1 cellular context compared by ENCODE assay signal in the genomic region with DNA sequence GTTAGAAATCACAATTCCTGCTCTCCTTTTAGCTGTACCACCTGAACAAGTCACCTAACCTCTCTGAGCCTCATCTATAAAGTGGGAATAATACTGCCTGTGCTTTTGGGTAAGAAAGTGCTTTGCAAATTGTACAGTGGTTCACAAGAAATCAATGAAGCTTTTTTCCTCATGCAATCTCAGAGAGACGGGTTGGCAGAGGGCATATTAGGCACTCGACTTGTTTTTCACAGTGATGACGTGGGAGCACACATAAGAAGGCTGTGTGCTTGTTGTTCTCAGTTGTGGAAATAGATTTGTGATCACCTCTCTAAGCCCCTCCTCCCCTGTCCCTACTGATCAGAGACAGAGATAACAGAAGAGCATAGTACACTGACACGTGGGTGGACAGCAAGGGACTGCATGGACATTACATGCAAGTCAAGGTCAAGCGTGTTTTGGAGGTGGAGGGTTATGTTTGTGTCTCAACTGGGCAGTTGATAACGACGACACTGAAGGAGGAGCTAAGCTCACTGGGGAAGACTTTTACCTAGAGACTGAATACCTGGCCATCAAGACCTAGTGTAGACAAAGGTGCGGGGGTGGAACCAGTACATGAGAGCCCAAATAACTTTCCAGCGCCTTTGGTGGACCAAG.
TF ChIP-seq lines count a peak whose summit lies in the region.

No MANE protein-coding gene starts in this region.

TF ChIP-seq in HepG2, 621 proteins besides CTCF, POLR2A, EP300 and RAD21 (continued from another document and continues in another):
- TF ChIP-seq, protein P1, sequence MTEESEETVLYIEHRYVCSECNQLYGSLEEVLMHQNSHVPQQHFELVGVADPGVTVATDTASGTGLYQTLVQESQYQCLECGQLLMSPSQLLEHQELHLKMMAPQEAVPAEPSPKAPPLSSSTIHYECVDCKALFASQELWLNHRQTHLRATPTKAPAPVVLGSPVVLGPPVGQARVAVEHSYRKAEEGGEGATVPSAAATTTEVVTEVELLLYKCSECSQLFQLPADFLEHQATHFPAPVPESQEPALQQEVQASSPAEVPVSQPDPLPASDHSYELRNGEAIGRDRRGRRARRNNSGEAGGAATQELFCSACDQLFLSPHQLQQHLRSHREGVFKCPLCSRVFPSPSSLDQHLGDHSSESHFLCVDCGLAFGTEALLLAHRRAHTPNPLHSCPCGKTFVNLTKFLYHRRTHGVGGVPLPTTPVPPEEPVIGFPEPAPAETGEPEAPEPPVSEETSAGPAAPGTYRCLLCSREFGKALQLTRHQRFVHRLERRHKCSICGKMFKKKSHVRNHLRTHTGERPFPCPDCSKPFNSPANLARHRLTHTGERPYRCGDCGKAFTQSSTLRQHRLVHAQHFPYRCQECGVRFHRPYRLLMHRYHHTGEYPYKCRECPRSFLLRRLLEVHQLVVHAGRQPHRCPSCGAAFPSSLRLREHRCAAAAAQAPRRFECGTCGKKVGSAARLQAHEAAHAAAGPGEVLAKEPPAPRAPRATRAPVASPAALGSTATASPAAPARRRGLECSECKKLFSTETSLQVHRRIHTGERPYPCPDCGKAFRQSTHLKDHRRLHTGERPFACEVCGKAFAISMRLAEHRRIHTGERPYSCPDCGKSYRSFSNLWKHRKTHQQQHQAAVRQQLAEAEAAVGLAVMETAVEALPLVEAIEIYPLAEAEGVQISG (CRISPR knock-in tag; IDR thresholded peaks at IDR 0.05), result peak; percentile 82
- no peak for TF ChIP-seq ZBTB10 (CRISPR knock-in tag; IDR thresholded peaks at IDR 0.05; ENCODE audit: borderline replicate concordance)
- TF ChIP-seq HNRNPUL1 (IDR thresholded peaks at IDR 0.05; ENCODE audit: low read depth, low read length), result no peak
- peak; percentile 96; the same call in 1 of the 2 replicates for TF ChIP-seq THRA (CRISPR knock-in tag; IDR thresholded peaks at IDR 0.05; ENCODE audit: borderline replicate concordance)
- TF ChIP-seq MIXL1 (CRISPR knock-in tag; IDR thresholded peaks at IDR 0.05), result peak; percentile 98
- TF ChIP-seq ZNF33B (CRISPR knock-in tag; IDR thresholded peaks at IDR 0.05), result no peak
- TF ChIP-seq, protein P2, sequence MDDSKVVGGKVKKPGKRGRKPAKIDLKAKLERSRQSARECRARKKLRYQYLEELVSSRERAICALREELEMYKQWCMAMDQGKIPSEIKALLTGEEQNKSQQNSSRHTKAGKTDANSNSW (CRISPR knock-in tag; IDR thresholded peaks at IDR 0.05; ENCODE audit: borderline replicate concordance), result 0 out of 2 replicates have a peak, but pooled peaks have one; percentile 44
- TF ChIP-seq PHF8 (CRISPR knock-in tag; IDR thresholded peaks at IDR 0.05), result 0 out of 2 replicates have a peak, but pooled peaks have one; percentile 51
- no peak for TF ChIP-seq ZNF672 (CRISPR knock-in tag; IDR thresholded peaks at IDR 0.05)
- no peak for TF ChIP-seq ZNF234 (CRISPR knock-in tag; conservative IDR thresholded peaks at IDR 0.05)
- no peak for TF ChIP-seq PAF1 (CRISPR knock-in tag; IDR thresholded peaks at IDR 0.05)
- TF ChIP-seq ZSCAN22 (CRISPR knock-in tag; IDR thresholded peaks at IDR 0.05), result peak; percentile 27; the same call in 1 of the 2 replicates
- no peak for TF ChIP-seq RFX1 (IDR thresholded peaks at IDR 0.05)
- TF ChIP-seq KDM1A (CRISPR knock-in tag; IDR thresholded peaks at IDR 0.05), result peak; percentile 72
- TF ChIP-seq FOXK2 (IDR thresholded peaks at IDR 0.05), result peak; percentile 86
- TF ChIP-seq EZH2 (conservative IDR thresholded peaks at IDR 0.05; ENCODE audit: low read depth, low read length), result no peak
- peak; percentile 82 for TF ChIP-seq ATF1 (CRISPR knock-in tag; IDR thresholded peaks at IDR 0.05)
- TF ChIP-seq ZNF3 (CRISPR knock-in tag; IDR thresholded peaks at IDR 0.05), result peak; percentile 68; the same call in 1 of the 2 replicates
- TF ChIP-seq ZNF720 (CRISPR knock-in tag; IDR thresholded peaks at IDR 0.05), result no peak
- TF ChIP-seq HOXD1 (CRISPR knock-in tag; IDR thresholded peaks at IDR 0.05), result 0 out of 2 replicates have a peak, but pooled peaks have one; percentile 81
- peak; percentile 51 for TF ChIP-seq BRD4 (CRISPR knock-in tag; IDR thresholded peaks at IDR 0.05)
- TF ChIP-seq ZNF17 (CRISPR knock-in tag; IDR thresholded peaks at IDR 0.05), result no peak
- peak; percentile 96; the same call in 1 of the 2 replicates for TF ChIP-seq NCOR1 (IDR thresholded peaks at IDR 0.05; ENCODE audit: borderline replicate concordance, low read length)
- 0 out of 2 replicates have a peak, but pooled peaks have one; percentile 42 for TF ChIP-seq ZFP1 (CRISPR knock-in tag; IDR thresholded peaks at IDR 0.05)
- TF ChIP-seq, protein P3, sequence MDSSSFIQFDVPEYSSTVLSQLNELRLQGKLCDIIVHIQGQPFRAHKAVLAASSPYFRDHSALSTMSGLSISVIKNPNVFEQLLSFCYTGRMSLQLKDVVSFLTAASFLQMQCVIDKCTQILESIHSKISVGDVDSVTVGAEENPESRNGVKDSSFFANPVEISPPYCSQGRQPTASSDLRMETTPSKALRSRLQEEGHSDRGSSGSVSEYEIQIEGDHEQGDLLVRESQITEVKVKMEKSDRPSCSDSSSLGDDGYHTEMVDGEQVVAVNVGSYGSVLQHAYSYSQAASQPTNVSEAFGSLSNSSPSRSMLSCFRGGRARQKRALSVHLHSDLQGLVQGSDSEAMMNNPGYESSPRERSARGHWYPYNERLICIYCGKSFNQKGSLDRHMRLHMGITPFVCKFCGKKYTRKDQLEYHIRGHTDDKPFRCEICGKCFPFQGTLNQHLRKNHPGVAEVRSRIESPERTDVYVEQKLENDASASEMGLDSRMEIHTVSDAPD (CRISPR knock-in tag; IDR thresholded peaks at IDR 0.05), result no peak
- TF ChIP-seq GATA4 (IDR thresholded peaks at IDR 0.05; ENCODE audit: borderline replicate concordance, low read depth), result peak; percentile 97
- TF ChIP-seq, protein P4, sequence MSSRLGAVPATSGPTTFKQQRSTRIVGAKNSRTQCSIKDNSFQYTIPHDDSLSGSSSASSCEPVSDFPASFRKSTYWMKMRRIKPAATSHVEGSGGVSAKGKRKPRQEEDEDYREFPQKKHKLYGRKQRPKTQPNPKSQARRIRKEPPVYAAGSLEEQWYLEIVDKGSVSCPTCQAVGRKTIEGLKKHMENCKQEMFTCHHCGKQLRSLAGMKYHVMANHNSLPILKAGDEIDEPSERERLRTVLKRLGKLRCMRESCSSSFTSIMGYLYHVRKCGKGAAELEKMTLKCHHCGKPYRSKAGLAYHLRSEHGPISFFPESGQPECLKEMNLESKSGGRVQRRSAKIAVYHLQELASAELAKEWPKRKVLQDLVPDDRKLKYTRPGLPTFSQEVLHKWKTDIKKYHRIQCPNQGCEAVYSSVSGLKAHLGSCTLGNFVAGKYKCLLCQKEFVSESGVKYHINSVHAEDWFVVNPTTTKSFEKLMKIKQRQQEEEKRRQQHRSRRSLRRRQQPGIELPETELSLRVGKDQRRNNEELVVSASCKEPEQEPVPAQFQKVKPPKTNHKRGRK (CRISPR knock-in tag; IDR thresholded peaks at IDR 0.05), result no peak
- no peak; the same call in 1 of the 2 replicates for TF ChIP-seq KMT2A (CRISPR knock-in tag; IDR thresholded peaks at IDR 0.05)
- TF ChIP-seq ZBTB26 (CRISPR knock-in tag; IDR thresholded peaks at IDR 0.05; ENCODE audit: borderline replicate concordance), result peak; percentile 75; the same call in 1 of the 2 replicates
- TF ChIP-seq, protein P5, sequence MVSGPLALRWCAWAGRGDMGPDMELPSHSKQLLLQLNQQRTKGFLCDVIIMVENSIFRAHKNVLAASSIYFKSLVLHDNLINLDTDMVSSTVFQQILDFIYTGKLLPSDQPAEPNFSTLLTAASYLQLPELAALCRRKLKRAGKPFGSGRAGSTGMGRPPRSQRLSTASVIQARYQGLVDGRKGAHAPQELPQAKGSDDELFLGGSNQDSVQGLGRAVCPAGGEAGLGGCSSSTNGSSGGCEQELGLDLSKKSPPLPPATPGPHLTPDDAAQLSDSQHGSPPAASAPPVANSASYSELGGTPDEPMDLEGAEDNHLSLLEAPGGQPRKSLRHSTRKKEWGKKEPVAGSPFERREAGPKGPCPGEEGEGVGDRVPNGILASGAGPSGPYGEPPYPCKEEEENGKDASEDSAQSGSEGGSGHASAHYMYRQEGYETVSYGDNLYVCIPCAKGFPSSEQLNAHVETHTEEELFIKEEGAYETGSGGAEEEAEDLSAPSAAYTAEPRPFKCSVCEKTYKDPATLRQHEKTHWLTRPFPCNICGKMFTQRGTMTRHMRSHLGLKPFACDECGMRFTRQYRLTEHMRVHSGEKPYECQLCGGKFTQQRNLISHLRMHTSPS (CRISPR knock-in tag; IDR thresholded peaks at IDR 0.05; ENCODE audit: low read depth), result peak; percentile 88; the same call in 1 of the 2 replicates
- no peak for TF ChIP-seq TEF (CRISPR knock-in tag; IDR thresholded peaks at IDR 0.05)
- TF ChIP-seq ZNF792 (CRISPR knock-in tag; IDR thresholded peaks at IDR 0.05), result peak; percentile 61; the same call in 1 of the 2 replicates
- TF ChIP-seq ZZZ3 (CRISPR knock-in tag; IDR thresholded peaks at IDR 0.05; ENCODE audit: borderline replicate concordance), result peak; percentile 59; the same call in 1 of the 2 replicates
- TF ChIP-seq GABPA (IDR thresholded peaks at IDR 0.05; ENCODE audit: low read depth, low read length), result no peak
- TF ChIP-seq GABPA (CRISPR knock-in tag; IDR thresholded peaks at IDR 0.05; ENCODE audit: low read depth), result peak; percentile 61
- TF ChIP-seq SNRNP70 (IDR thresholded peaks at IDR 0.05; ENCODE audit: low read depth, low read length), result no peak
- TF ChIP-seq UBTF (CRISPR knock-in tag; IDR thresholded peaks at IDR 0.05), result peak; percentile 53; the same call in 1 of the 2 replicates
- TF ChIP-seq STAG1 (CRISPR knock-in tag; IDR thresholded peaks at IDR 0.05), result peak; percentile 19; the same call in 1 of the 2 replicates
- peak; percentile 75 for TF ChIP-seq HHEX (CRISPR knock-in tag; IDR thresholded peaks at IDR 0.05)
- TF ChIP-seq ZNF589 (CRISPR knock-in tag; conservative IDR thresholded peaks at IDR 0.05), result peak; percentile 75; the same call in 1 of the 2 replicates
- peak; percentile 62; the same call in 1 of the 2 replicates for TF ChIP-seq ZNF652 (CRISPR knock-in tag; IDR thresholded peaks at IDR 0.05; ENCODE audit: borderline replicate concordance, low read depth)
- peak; percentile 58; the same call in 1 of the 2 replicates for TF ChIP-seq GABPB1 (CRISPR knock-in tag; IDR thresholded peaks at IDR 0.05)
